1 cellular context compared by ENCODE assay signal in genomic region chr20:62212309-62212708, GRCh38.
TF ChIP-seq lines count a peak whose summit lies in the region.

No MANE protein-coding gene starts in this region.

TF ChIP-seq in H1, 55 proteins besides CTCF, POLR2A, EP300 and RAD21 (continued from another document):
- TF ChIP-seq SAP30 (IDR thresholded peaks at IDR 0.05; ENCODE audit: insufficient read depth, insufficient replicate concordance, low read length) (no peak), BCL11A (IDR thresholded peaks at IDR 0.05; ENCODE audit: low read depth in 2 of 2, low read length in 2 of 2) (no peak), TAF1 (IDR thresholded peaks at IDR 0.05; ENCODE audit: low read depth, low read length) (no peak), ATF2 (IDR thresholded peaks at IDR 0.05; ENCODE audit: low read length) (no peak), SP2 (IDR thresholded peaks at IDR 0.05; ENCODE audit: low read length) (no peak), RBBP5 (IDR thresholded peaks at IDR 0.05; ENCODE audit: borderline replicate concordance, low read depth, low read length) (no peak), GTF2F1 (IDR thresholded peaks at IDR 0.05; ENCODE audit: borderline replicate concordance, low read depth, low read length) (no peak), KDM1A (IDR thresholded peaks at IDR 0.05; ENCODE audit: borderline replicate concordance, low read length) (no peak), CBX5 (IDR thresholded peaks at IDR 0.05; ENCODE audit: low read depth, low read length) (no peak), CREB1 (IDR thresholded peaks at IDR 0.05) (no peak), RFX5 (IDR thresholded peaks at IDR 0.05; ENCODE audit: borderline replicate concordance, low read depth, low read length) (no peak), SIRT6 (IDR thresholded peaks at IDR 0.05; ENCODE audit: low read length) (no peak), RXRA (IDR thresholded peaks at IDR 0.05; ENCODE audit: insufficient read depth, low read depth, low read length) (no peak), POLR2AphosphoS5 (IDR thresholded peaks at IDR 0.05; ENCODE audit: low read depth, low read length) (no peak), EZH2 (IDR thresholded peaks at IDR 0.05; ENCODE audit: low read depth, low read length, severe bottlenecking) (no peak)
